Comparison of ENCODE assay signal across 8 cellular contexts in genomic region chr4:80072607-80073361, GRCh38. TPM values are rescaled to one million over a fixed set of nuclear protein-coding genes. Genes with fewer than 3 reads are reported as not detected.
DNase-seq lines count a peak whose midpoint lies in the region; ATAC-seq and TF ChIP-seq lines count a peak whose summit lies in the region.

Gene ANTXR2, minus strand, starts transcription at chr4:80073229. Its CDS starts 669 bp downstream, at chr4:80072560.

- TF ChIP-seq CTCF in fibroblast of pulmonary artery (IDR thresholded peaks at IDR 0.05; ENCODE audit: low read length, missing control alignments) (no peak), nephron (IDR thresholded peaks at IDR 0.05; ENCODE audit: unreplicated experiment in 3 of 3) (no peak)

- H3K4me1 Mint-ChIP-seq in activated T-helper 2 cell treated with anti-CD3 and anti-CD28 coated beads, Interferon-gamma antibody, Interleukin-2, Interleukin-4, amounts not matched to agents 10 μg/mL and 5 μg/mL and 100 μg/mL, durations not matched to agents 14 hours and 24 hours and 36 hours (ENCODE audit: low read depth): peaks cover 70% of the 10 kb centered on the region
- peaks cover 45% of the 10 kb centered on the region for H3K4me1 Mint-ChIP-seq in nephron

- DNase-seq in COR-L47 (lab: John Stamatoyannopoulos, UW) (peak; percentile 88), HK-2 (ENCODE audit: unreplicated experiment) (peak; percentile 87), RKO (ENCODE audit: low spot score) (peak; percentile 97), fibroblast of pulmonary artery (ENCODE audit: low read depth) (peak; percentile 97)
- peak; percentile 65 for DNase-seq in activated T-helper 2 cell treated with anti-CD3 and anti-CD28 coated beads, Interferon-gamma antibody, Interleukin-2, Interleukin-4, amounts not matched to agents 10 μg/mL and 5 μg/mL and 100 μg/mL, durations not matched to agents 14 hours and 24 hours and 36 hours (ENCODE audit: low spot score)

- H3K27me3 Mint-ChIP-seq in activated T-helper 2 cell treated with anti-CD3 and anti-CD28 coated beads, Interferon-gamma antibody, Interleukin-2, Interleukin-4, amounts not matched to agents 10 μg/mL and 5 μg/mL and 100 μg/mL, durations not matched to agents 14 hours and 24 hours and 36 hours (ENCODE audit: low read depth): peaks cover 2% of the 10 kb centered on the region
- H3K27me3 Mint-ChIP-seq in nephron (ENCODE audit: low read depth): no peaks in the 10 kb centered on the region

- no peaks in the 10 kb centered on the region for H3K27me3 ChIP-seq in stomach smooth muscle (ENCODE audit: control insufficient read depth in 1 of 2, insufficient read depth in 2 of 2, low read length in 2 of 2)

- H3K9me3 ChIP-seq in stomach smooth muscle (ENCODE audit: control insufficient read depth in 2 of 2, low read length in 2 of 2): no peaks in the 10 kb centered on the region

- H3K9ac ChIP-seq in stomach smooth muscle (ENCODE audit: low read length in 2 of 2): peak within 1 kb of the TSS; percentile 78 to 86

- H3K4me3 ChIP-seq in fibroblast of pulmonary artery (replicated peaks; ENCODE audit: low read depth, low read length): peak within 1 kb of the TSS; percentile 90
- peak within 1 kb of the TSS; percentile 90 for H3K4me3 ChIP-seq in stomach smooth muscle (ENCODE audit: low read length in 2 of 2)

- ATAC-seq in GM19467 (IDR thresholded peaks at IDR 0.05; ENCODE audit: unreplicated experiment): peak; percentile 71

- H3K36me3 ChIP-seq in stomach smooth muscle (ENCODE audit: control insufficient read depth in 2 of 2, insufficient read depth in 2 of 2, low read length in 2 of 2): peaks cover 0 to 9% of the 10 kb centered on the region in 2 donors

- H3K4me3 Mint-ChIP-seq in activated T-helper 2 cell treated with anti-CD3 and anti-CD28 coated beads, Interferon-gamma antibody, Interleukin-2, Interleukin-4, amounts not matched to agents 10 μg/mL and 5 μg/mL and 100 μg/mL, durations not matched to agents 14 hours and 24 hours and 36 hours (ENCODE audit: low read depth): peak within 1 kb of the TSS; percentile 87
- peak within 1 kb of the TSS; percentile 96 to 100 (median 98) for H3K4me3 Mint-ChIP-seq in nephron

- H3K36me3 Mint-ChIP-seq in activated T-helper 2 cell treated with anti-CD3 and anti-CD28 coated beads, Interferon-gamma antibody, Interleukin-2, Interleukin-4, amounts not matched to agents 10 μg/mL and 5 μg/mL and 100 μg/mL, durations not matched to agents 14 hours and 24 hours and 36 hours (ENCODE audit: low read depth): peaks cover 27% of the 10 kb centered on the region
- H3K36me3 Mint-ChIP-seq in nephron (ENCODE audit: low read depth): peaks cover 21% of the 10 kb centered on the region

- intact Hi-C loops in activated T-helper 2 cell treated with anti-CD3 and anti-CD28 coated beads, Interferon-gamma antibody, Interleukin-2, Interleukin-4, amounts not matched to agents 10 μg/mL and 5 μg/mL and 100 μg/mL, durations not matched to agents 14 hours and 24 hours and 36 hours (cut with micrococcal nuclease): loop anchor here (1.0 to 10.0 kb wide), 6 partner anchors 66 to 1418 kb away; no protein-coding TSS in a partner anchor

- H3K27ac ChIP-seq in stomach smooth muscle (ENCODE audit: low read length): peak within 1 kb of the TSS; percentile 89

- no peaks in the 10 kb centered on the region for H3K4me1 ChIP-seq in stomach smooth muscle (ENCODE audit: control insufficient read depth, insufficient read depth, low read length)

- peak within 1 kb of the TSS; percentile 75 for H3K27ac Mint-ChIP-seq in activated T-helper 2 cell treated with anti-CD3 and anti-CD28 coated beads, Interferon-gamma antibody, Interleukin-2, Interleukin-4, amounts not matched to agents 10 μg/mL and 5 μg/mL and 100 μg/mL, durations not matched to agents 14 hours and 24 hours and 36 hours
- H3K27ac Mint-ChIP-seq in nephron: peak within 1 kb of the TSS; percentile 97 to 99 (median 99)

- no peaks in the 10 kb centered on the region for H3K9me3 Mint-ChIP-seq in activated T-helper 2 cell treated with anti-CD3 and anti-CD28 coated beads, Interferon-gamma antibody, Interleukin-2, Interleukin-4, amounts not matched to agents 10 μg/mL and 5 μg/mL and 100 μg/mL, durations not matched to agents 14 hours and 24 hours and 36 hours
- H3K9me3 Mint-ChIP-seq in nephron: no peaks in the 10 kb centered on the region

RNA-seq across cellular contexts. Expression of gene ANTXR2, which starts in this region (rescaled TPM):
- total RNA-seq in activated T-helper 2 cell treated with anti-CD3 and anti-CD28 coated beads, Interferon-gamma antibody, Interleukin-2, Interleukin-4, amounts not matched to agents 10 μg/mL and 5 μg/mL and 100 μg/mL, durations not matched to agents 14 hours and 24 hours and 36 hours: 3.2 and 3.6 TPM in 2 replicates

Comparison
In these comparisons a context has a peak if more than half of its experiments do, and no peak if none do; other contexts are left out.
1. Peak in every context shown above with its lines: DNase-seq, ATAC-seq, H3K4me3 ChIP-seq and H3K27ac ChIP-seq.